In genomic region chr4:47122592-47123291, GRCh38 we compare ENCODE assay signal across 8 cellular contexts.
DNase-seq lines count a peak whose midpoint lies in the region; ATAC-seq and TF ChIP-seq lines count a peak whose summit lies in the region.

No MANE protein-coding gene starts in this region.

- no peak overlapping the region for H3K4me3 ChIP-seq in lower lobe of right lung

- no peaks in the 10 kb centered on the region for H3K9me3 ChIP-seq in lower lobe of right lung

- TF ChIP-seq CTCF in lower lobe of right lung (IDR thresholded peaks at IDR 0.05): peak; percentile 77

- intact Hi-C loops in lower lobe of right lung (cut with DNase I): no loop called here

- no peaks in the 10 kb centered on the region for H3K36me3 ChIP-seq in lower lobe of right lung

- no peaks in the 10 kb centered on the region for H3K27me3 ChIP-seq in lower lobe of right lung (ENCODE audit: low read depth)

- DNase-seq in COLO668 (lab: John Stamatoyannopoulos, UW; ENCODE audit: unreplicated experiment) (peak; percentile 58), NCI-H2196 treated with DMSO at 0.1 percent for 48 hours (lab: John Stamatoyannopoulos, UW; ENCODE audit: unreplicated experiment) (peak; percentile 32), dermis microvascular lymphatic vessel endothelial cell (ENCODE audit: low read depth in 2 of 2) (peak; percentile 31 to 62), lower lobe of right lung (no peak)
- DNase-seq in activated CD4-positive, CD25-positive, alpha-beta regulatory T cell treated with anti-CD3 and anti-CD28 coated beads, Interleukin-2, amount 50 U/mL, for 72 hours: peak; percentile 32
- DNase-seq in stimulated activated naive CD8-positive, alpha-beta T cell treated with anti-CD3 and anti-CD28 coated beads, Interleukin-15, Interleukin-2, amounts not matched to agents 100 U/mL and 50 U/mL, for 24 hours: peak; percentile 41

- H3K27ac ChIP-seq in lower lobe of right lung: no peak overlapping the region

- no peaks in the 10 kb centered on the region for H3K4me1 ChIP-seq in lower lobe of right lung

- ATAC-seq in GM19043 (IDR thresholded peaks at IDR 0.05; ENCODE audit: low read depth, unreplicated experiment) (peak; percentile 84), HG03135 (IDR thresholded peaks at IDR 0.05; ENCODE audit: unreplicated experiment) (peak; percentile 84), lower lobe of right lung (peak; percentile 70 to 74)
- peak; percentile 46 for ATAC-seq in stimulated activated naive CD8-positive, alpha-beta T cell treated with anti-CD3 and anti-CD28 coated beads, Interleukin-15, Interleukin-2, amounts not matched to agents 100 U/mL and 50 U/mL, for 24 hours
